ENCODE assay signal across 20 cellular contexts in genomic region chr19:38508507-38508906, GRCh38.
A peak's percentile ranks its signal among the peaks of the same experiment; 100 is the strongest.
DNase-seq lines count a peak whose midpoint lies in the region; ATAC-seq and TF ChIP-seq lines count a peak whose summit lies in the region.
"Had no signal": no experiment of that assay in that cellular context is flagged by ENCODE, and none has a peak within 500 bp of the region (broad histone marks: within the 10 kb centered on the region; RNA-seq: fewer than 3 reads in every experiment).

No MANE protein-coding gene starts in this region.

- no peak overlapping the region for H3K4me3 Mint-ChIP-seq in T-helper 1 cell treated with Interleukin-12 subunit alpha and Interleukin-12 subunit beta and Interleukin-4 antibody, amounts not matched to agents 30 μg/mL and 1 μg/mL, for 36 hours
- H3K4me3 Mint-ChIP-seq: B cell; CD4-positive, CD25-positive, alpha-beta regulatory T cell; CD8-positive, alpha-beta T cell; GM23338; H9; HFFc6 had no signal

- peak overlapping the region; percentile 50 for H3K27ac Mint-ChIP-seq in T-helper 1 cell treated with Interleukin-12 subunit alpha and Interleukin-12 subunit beta and Interleukin-4 antibody, amounts not matched to agents 30 μg/mL and 1 μg/mL, for 36 hours
- H3K27ac Mint-ChIP-seq: CD4-positive, CD25-positive, alpha-beta regulatory T cell; CD8-positive, alpha-beta T cell; GM23338; H9; HFFc6 had no signal

- no peaks in the 10 kb centered on the region for H3K79me1 ChIP-seq in neuronal stem cell (ENCODE audit: low read depth, low read length)

- no peaks in the 10 kb centered on the region for H3K36me3 Mint-ChIP-seq in T-helper 1 cell treated with Interleukin-12 subunit alpha and Interleukin-12 subunit beta and Interleukin-4 antibody, amounts not matched to agents 30 μg/mL and 1 μg/mL, for 36 hours (ENCODE audit: low read depth)
- H3K36me3 Mint-ChIP-seq: CD4-positive, CD25-positive, alpha-beta regulatory T cell; CD8-positive, alpha-beta T cell had no signal

- H3K23ac ChIP-seq in neuronal stem cell (ENCODE audit: low read depth, low read length, poor library complexity): no peak overlapping the region

- WGBS in neuronal stem cell (ENCODE audit: extremely low coverage in 2 of 2, insufficient read length in 2 of 2, insufficient replicate concordance in 1 of 2), 2 donors: no CpG with 5 or more reads among the region's 6 CpGs
- WGBS in aorta, 2 donors: 63 to 65% methylated on average over 6 of the region's 6 CpGs

- peaks cover 5% of the 10 kb centered on the region for H3K27me3 Mint-ChIP-seq in T-helper 1 cell treated with Interleukin-12 subunit alpha and Interleukin-12 subunit beta and Interleukin-4 antibody, amounts not matched to agents 30 μg/mL and 1 μg/mL, for 36 hours (ENCODE audit: low read depth)
- H3K27me3 Mint-ChIP-seq: CD4-positive, CD25-positive, alpha-beta regulatory T cell had no signal

- H3K4me3 ChIP-seq in HEK293 (ENCODE audit: low read depth, low read length): no peak overlapping the region
- H3K4me3 ChIP-seq in neuronal stem cell (ENCODE audit: low read length in 2 of 2): no peak overlapping the region
- H3K4me3 ChIP-seq in aorta (ENCODE audit: low read length in 2 of 2): no peak overlapping the region
- H3K4me3 ChIP-seq: BLaER1, GM23338 had no signal

- no peaks in the 10 kb centered on the region; a peak in 1 of 3 replicates for H3K36me3 ChIP-seq in HEK293 (ENCODE audit: control insufficient read depth in 2 of 2, insufficient read depth in 1 of 2, low read length in 2 of 2)
- H3K36me3 ChIP-seq in neuronal stem cell (replicated peaks in 1 of 2; ENCODE audit: control insufficient read depth in 2 of 2, insufficient read depth in 2 of 2, low read length in 2 of 2): peaks cover 0 to 2% of the 10 kb centered on the region in 2 donors
- H3K36me3 ChIP-seq in aorta (ENCODE audit: control insufficient read depth in 1 of 2, insufficient read depth in 2 of 2, low read length in 1 of 2): no peaks in the 10 kb centered on the region
- H3K36me3 ChIP-seq: BLaER1 had no signal

- H2BK12ac ChIP-seq in neuronal stem cell (ENCODE audit: low read length): no peak overlapping the region

- CTCF ChIA-PET in HEK293 (lab: Yijun Ruan, JAX): interaction anchor here (0.5 to 7.1 kb wide), 7 partner anchors 30 to 422 kb away, joined by 3 to 45 read pairs (median 3); partner anchors contain the start of genes FAM98C, MRPS12 and SARS2

- no peak overlapping the region for H3K14ac ChIP-seq in neuronal stem cell (ENCODE audit: low read length)

- H3K9me3 Mint-ChIP-seq in T-helper 1 cell treated with Interleukin-12 subunit alpha and Interleukin-12 subunit beta and Interleukin-4 antibody, amounts not matched to agents 30 μg/mL and 1 μg/mL, for 36 hours: no peaks in the 10 kb centered on the region
- H3K9me3 Mint-ChIP-seq: CD4-positive, CD25-positive, alpha-beta regulatory T cell; CD8-positive, alpha-beta T cell; GM23338; H9; HFFc6 had no signal

- H2BK15ac ChIP-seq in neuronal stem cell (ENCODE audit: low read length): no peak overlapping the region

- H4K8ac ChIP-seq in neuronal stem cell (ENCODE audit: low read depth, low read length): no peak overlapping the region

- H2BK120ac ChIP-seq in neuronal stem cell (ENCODE audit: low read depth, low read length): no peak overlapping the region

- intact Hi-C loops in aorta (cut with DNase I): no loop called here

- POLR2A ChIA-PET in HEK293 (lab: Yijun Ruan, JAX): no interaction called here

- H3K4ac ChIP-seq in neuronal stem cell (ENCODE audit: low read length): no peak overlapping the region

- no peak overlapping the region for H3K18ac ChIP-seq in neuronal stem cell (ENCODE audit: low read length)

- no peak overlapping the region for H2AK5ac ChIP-seq in neuronal stem cell (ENCODE audit: low read depth, low read length)

- H3K9ac ChIP-seq in neuronal stem cell (ENCODE audit: low read depth, low read length, poor library complexity): peak overlapping the region; percentile 54
- H3K9ac ChIP-seq: BLaER1 had no signal

- H3K27ac ChIP-seq in HEK293 (ENCODE audit: extremely low read depth, low read depth, low read length) (no peak overlapping the region), neuronal stem cell (replicated peaks; ENCODE audit: low read length) (no peak overlapping the region), aorta (ENCODE audit: low read depth in 1 of 2, low read length in 2 of 2) (no peak overlapping the region)
- H3K27ac ChIP-seq: BLaER1, C4-2B had no signal

- ATAC-seq in aorta (ENCODE audit: low FRiP score): no peak
- ATAC-seq: CD8-positive, alpha-beta T cell; GM23338; HCT116 had no signal

- no peak overlapping the region for H4K91ac ChIP-seq in neuronal stem cell (ENCODE audit: low read depth, low read length, poor library complexity)

- H3K4me2 ChIP-seq in neuronal stem cell (ENCODE audit: insufficient read depth, low read length, poor library complexity, severe bottlenecking): no peak overlapping the region
- H3K4me2 ChIP-seq: BLaER1, GM23338 had no signal

- H2BK5ac ChIP-seq in neuronal stem cell (ENCODE audit: low read length): no peak overlapping the region

- no peaks in the 10 kb centered on the region for H3K9me3 ChIP-seq in HEK293 (ENCODE audit: control insufficient read depth, insufficient read depth, low read depth, low read length)
- H3K9me3 ChIP-seq in neuronal stem cell (replicated peaks in 1 of 2; ENCODE audit: control insufficient read depth in 2 of 2, insufficient read depth in 1 of 2, low read depth in 1 of 2, low read length in 2 of 2): no peaks in the 10 kb centered on the region
- no peaks in the 10 kb centered on the region for H3K9me3 ChIP-seq in aorta (ENCODE audit: control insufficient read depth, low read length)
- H3K9me3 ChIP-seq: BLaER1, Caco-2 had no signal

- TF ChIP-seq CTCF in HEK293 (tag by site-specific recombination; IDR thresholded peaks at IDR 0.05): no peak

- DNase-seq in T-helper 1 cell: no peak
- no peak for DNase-seq in neuronal stem cell (ENCODE audit: low spot score)
- no peak for DNase-seq in Ammon's horn (ENCODE audit: low spot score)
- no peak for DNase-seq in aorta
- DNase-seq: 8988T; Caco-2; CD4-positive, CD25-positive, alpha-beta regulatory T cell; CD8-positive, alpha-beta T cell; DMS153; DMS79 treated with DMSO at 0.1 percent for 48 hours; GF-D8; H9; HFFc6 had no signal

- no peaks in the 10 kb centered on the region for H3K4me1 ChIP-seq in HEK293 (ENCODE audit: control insufficient read depth, insufficient read depth, low read length)
- H3K4me1 ChIP-seq in neuronal stem cell (ENCODE audit: control insufficient read depth in 2 of 2, insufficient read depth in 1 of 2, low read depth in 1 of 2, low read length in 2 of 2): no peaks in the 10 kb centered on the region
- H3K4me1 ChIP-seq in aorta (ENCODE audit: control insufficient read depth in 1 of 2, insufficient read depth in 2 of 2, low read length in 2 of 2): no peaks in the 10 kb centered on the region
- H3K4me1 ChIP-seq: Caco-2 had no signal

- H3K27me3 ChIP-seq in neuronal stem cell (ENCODE audit: control insufficient read depth in 3 of 3, insufficient read depth in 3 of 3, low read depth in 1 of 3, low read length in 3 of 3): peaks cover 0 to 2% (median 0%) of the 10 kb centered on the region in 3 experiments
- peaks cover 0 to 2% of the 10 kb centered on the region in 2 donors for H3K27me3 ChIP-seq in aorta (ENCODE audit: control insufficient read depth in 1 of 2, insufficient read depth in 2 of 2, low read length in 1 of 2)
- H3K27me3 ChIP-seq: BLaER1 had no signal

- H3K4me1 Mint-ChIP-seq in T-helper 1 cell treated with Interleukin-12 subunit alpha and Interleukin-12 subunit beta and Interleukin-4 antibody, amounts not matched to agents 30 μg/mL and 1 μg/mL, for 36 hours (ENCODE audit: low read depth): peaks cover 9% of the 10 kb centered on the region

- H2AFZ ChIP-seq in neuronal stem cell (ENCODE audit: low read length): no peak overlapping the region
- H2AFZ ChIP-seq: GM23338 had no signal

TF ChIP-seq in HEK293, 187 proteins besides CTCF, POLR2A, EP300 and RAD21:
- TF ChIP-seq, protein P1, sequence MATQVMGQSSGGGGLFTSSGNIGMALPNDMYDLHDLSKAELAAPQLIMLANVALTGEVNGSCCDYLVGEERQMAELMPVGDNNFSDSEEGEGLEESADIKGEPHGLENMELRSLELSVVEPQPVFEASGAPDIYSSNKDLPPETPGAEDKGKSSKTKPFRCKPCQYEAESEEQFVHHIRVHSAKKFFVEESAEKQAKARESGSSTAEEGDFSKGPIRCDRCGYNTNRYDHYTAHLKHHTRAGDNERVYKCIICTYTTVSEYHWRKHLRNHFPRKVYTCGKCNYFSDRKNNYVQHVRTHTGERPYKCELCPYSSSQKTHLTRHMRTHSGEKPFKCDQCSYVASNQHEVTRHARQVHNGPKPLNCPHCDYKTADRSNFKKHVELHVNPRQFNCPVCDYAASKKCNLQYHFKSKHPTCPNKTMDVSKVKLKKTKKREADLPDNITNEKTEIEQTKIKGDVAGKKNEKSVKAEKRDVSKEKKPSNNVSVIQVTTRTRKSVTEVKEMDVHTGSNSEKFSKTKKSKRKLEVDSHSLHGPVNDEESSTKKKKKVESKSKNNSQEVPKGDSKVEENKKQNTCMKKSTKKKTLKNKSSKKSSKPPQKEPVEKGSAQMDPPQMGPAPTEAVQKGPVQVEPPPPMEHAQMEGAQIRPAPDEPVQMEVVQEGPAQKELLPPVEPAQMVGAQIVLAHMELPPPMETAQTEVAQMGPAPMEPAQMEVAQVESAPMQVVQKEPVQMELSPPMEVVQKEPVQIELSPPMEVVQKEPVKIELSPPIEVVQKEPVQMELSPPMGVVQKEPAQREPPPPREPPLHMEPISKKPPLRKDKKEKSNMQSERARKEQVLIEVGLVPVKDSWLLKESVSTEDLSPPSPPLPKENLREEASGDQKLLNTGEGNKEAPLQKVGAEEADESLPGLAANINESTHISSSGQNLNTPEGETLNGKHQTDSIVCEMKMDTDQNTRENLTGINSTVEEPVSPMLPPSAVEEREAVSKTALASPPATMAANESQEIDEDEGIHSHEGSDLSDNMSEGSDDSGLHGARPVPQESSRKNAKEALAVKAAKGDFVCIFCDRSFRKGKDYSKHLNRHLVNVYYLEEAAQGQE (tag by site-specific recombination; IDR thresholded peaks at IDR 0.05): no peak
- TF ChIP-seq ZNF623 (tag by site-specific recombination; IDR thresholded peaks at IDR 0.05): peak; percentile 87
